In genomic region chr17:76585048-76585648, GRCh38 we compare ENCODE assay signal across 8 cellular contexts. TPM values are rescaled to one million over a fixed set of nuclear protein-coding genes. Genes with fewer than 3 reads are reported as not detected.
DNase-seq lines count a peak whose midpoint lies in the region; ATAC-seq, FAIRE-seq and TF ChIP-seq lines count a peak whose summit lies in the region.

No MANE protein-coding gene starts in this region.

- H3K27ac ChIP-seq in astrocyte (ENCODE audit: low read depth, low read length), result no peak overlapping the region

- H2AFZ ChIP-seq in astrocyte (ENCODE audit: low read depth, low read length), result peak overlapping the region; percentile 83

- peak overlapping the region; percentile 55 for H3K4me3 ChIP-seq in astrocyte (ENCODE audit: insufficient read depth, low read depth, low read length)

- no peaks in the 10 kb centered on the region for H3K9me3 Mint-ChIP-seq in activated CD4-positive, alpha-beta T cell treated with anti-CD3 and anti-CD28 coated beads, Interleukin-2, amount 10 ng/mL, durations not matched to agents 7 days and 5 days
- H3K9me3 Mint-ChIP-seq in astrocyte (ENCODE audit: unreplicated experiment) (peaks cover 12% of the 10 kb centered on the region), immature natural killer cell (no peaks in the 10 kb centered on the region)
- H3K9me3 Mint-ChIP-seq in stimulated activated naive B cell treated with anti-CD40 and anti-IgM and Interleukin-4, amounts not matched to agents 10 μg/mL and 1 μg/mL and 100 μg/mL, for 72 hours, result no peaks in the 10 kb centered on the region

- H3K4me1 ChIP-seq in astrocyte (ENCODE audit: insufficient read depth, low read length), result peaks cover 15% of the 10 kb centered on the region

- peaks cover 59% of the 10 kb centered on the region for H3K27me3 Mint-ChIP-seq in activated CD4-positive, alpha-beta T cell treated with anti-CD3 and anti-CD28 coated beads, Interleukin-2, amount 10 ng/mL, durations not matched to agents 7 days and 5 days
- peaks cover 55% of the 10 kb centered on the region for H3K27me3 Mint-ChIP-seq in astrocyte (ENCODE audit: low read depth, unreplicated experiment)
- H3K27me3 Mint-ChIP-seq in immature natural killer cell (ENCODE audit: low read depth in 3 of 3), result peaks cover 8 to 30% (median 8%) of the 10 kb centered on the region in 3 donors
- peaks cover 35 to 54% of the 10 kb centered on the region in 2 donors for H3K27me3 Mint-ChIP-seq in stimulated activated naive B cell treated with anti-CD40 and anti-IgM and Interleukin-4, amounts not matched to agents 10 μg/mL and 1 μg/mL and 100 μg/mL, for 72 hours

- no peaks in the 10 kb centered on the region for H3K79me2 ChIP-seq in astrocyte (ENCODE audit: insufficient read depth, low read length)

- peaks cover 25% of the 10 kb centered on the region for H3K27me3 ChIP-seq in astrocyte (ENCODE audit: insufficient read depth, low read length)

- peaks cover 2% of the 10 kb centered on the region for H3K9me3 ChIP-seq in astrocyte (ENCODE audit: insufficient read depth, low read depth, low read length)

- H3K4me3 Mint-ChIP-seq in activated CD4-positive, alpha-beta T cell treated with anti-CD3 and anti-CD28 coated beads, Interleukin-2, amount 10 ng/mL, durations not matched to agents 7 days and 5 days, result peak overlapping the region; percentile 61
- peak overlapping the region; percentile 40 for H3K4me3 Mint-ChIP-seq in astrocyte (ENCODE audit: unreplicated experiment)
- peak overlapping the region; percentile 45 to 59 (median 49) for H3K4me3 Mint-ChIP-seq in immature natural killer cell
- peak overlapping the region; percentile 72 to 85 for H3K4me3 Mint-ChIP-seq in stimulated activated naive B cell treated with anti-CD40 and anti-IgM and Interleukin-4, amounts not matched to agents 10 μg/mL and 1 μg/mL and 100 μg/mL, for 72 hours

- POLR2A ChIA-PET in activated CD4-positive, alpha-beta T cell treated with anti-CD3 and anti-CD28 coated beads, Interleukin-2, amount 10 ng/mL, durations not matched to agents 7 days and 5 days (lab: Charles Lee), result no interaction called here

- no peak for TF ChIP-seq CTCF in astrocyte (IDR thresholded peaks at IDR 0.05; ENCODE audit: insufficient read depth, low read depth, low read length)

- no peak overlapping the region for H3K27ac Mint-ChIP-seq in activated CD4-positive, alpha-beta T cell treated with anti-CD3 and anti-CD28 coated beads, Interleukin-2, amount 10 ng/mL, durations not matched to agents 7 days and 5 days
- H3K27ac Mint-ChIP-seq in astrocyte (ENCODE audit: unreplicated experiment), result no peak overlapping the region
- no peak overlapping the region for H3K27ac Mint-ChIP-seq in immature natural killer cell
- H3K27ac Mint-ChIP-seq in stimulated activated naive B cell treated with anti-CD40 and anti-IgM and Interleukin-4, amounts not matched to agents 10 μg/mL and 1 μg/mL and 100 μg/mL, for 72 hours, result peak overlapping the region; percentile 20

- no peaks in the 10 kb centered on the region for H3K36me3 ChIP-seq in astrocyte (ENCODE audit: insufficient read depth, low read length)

- peak overlapping the region; percentile 54 for H3K9ac ChIP-seq in astrocyte (ENCODE audit: low read length)

- CTCF ChIA-PET in activated CD4-positive, alpha-beta T cell treated with anti-CD3 and anti-CD28 coated beads, Interleukin-2, amount 10 ng/mL, durations not matched to agents 7 days and 5 days (lab: Charles Lee), result interaction anchor here (0.6 to 1.9 kb wide), 8 partner anchors 16 to 220 kb away, joined by 3 to 6 read pairs (median 4); no protein-coding TSS in a partner anchor

- H3K4me1 Mint-ChIP-seq in activated CD4-positive, alpha-beta T cell treated with anti-CD3 and anti-CD28 coated beads, Interleukin-2, amount 10 ng/mL, durations not matched to agents 7 days and 5 days, result peaks cover 9% of the 10 kb centered on the region
- H3K4me1 Mint-ChIP-seq in astrocyte (ENCODE audit: low read depth, unreplicated experiment), result peaks cover 4% of the 10 kb centered on the region
- H3K4me1 Mint-ChIP-seq in immature natural killer cell, result peaks cover 6 to 8% of the 10 kb centered on the region in 2 donors
- H3K4me1 Mint-ChIP-seq in stimulated activated naive B cell treated with anti-CD40 and anti-IgM and Interleukin-4, amounts not matched to agents 10 μg/mL and 1 μg/mL and 100 μg/mL, for 72 hours, result peaks cover 16 to 31% of the 10 kb centered on the region in 2 donors

- ATAC-seq in stimulated activated naive B cell treated with anti-CD40 and anti-IgM and Interleukin-4, amounts not matched to agents 10 μg/mL and 1 μg/mL and 100 μg/mL, for 72 hours (replicated peaks), result no peak
- ATAC-seq in GM18867 (IDR thresholded peaks at IDR 0.05; ENCODE audit: unreplicated experiment), result no peak
- no peak for ATAC-seq in HG03354 (IDR thresholded peaks at IDR 0.05; ENCODE audit: poor library complexity, severe bottlenecking, unreplicated experiment)

- no peaks in the 10 kb centered on the region for H4K20me1 ChIP-seq in astrocyte (ENCODE audit: insufficient read depth, low read length)

- H3K36me3 Mint-ChIP-seq in activated CD4-positive, alpha-beta T cell treated with anti-CD3 and anti-CD28 coated beads, Interleukin-2, amount 10 ng/mL, durations not matched to agents 7 days and 5 days (ENCODE audit: low read depth), result peaks cover 2% of the 10 kb centered on the region
- H3K36me3 Mint-ChIP-seq in astrocyte (ENCODE audit: low read depth, unreplicated experiment) (peaks cover 3% of the 10 kb centered on the region), immature natural killer cell (peaks cover 0 to 6% (median 0%) of the 10 kb centered on the region in 3 donors)
- H3K36me3 Mint-ChIP-seq in stimulated activated naive B cell treated with anti-CD40 and anti-IgM and Interleukin-4, amounts not matched to agents 10 μg/mL and 1 μg/mL and 100 μg/mL, for 72 hours, result peaks cover 1 to 16% of the 10 kb centered on the region in 2 donors

- peak overlapping the region; percentile 92 for H3K4me2 ChIP-seq in astrocyte (ENCODE audit: low read length)

- FAIRE-seq in astrocyte (lab: Jason Lieb, UNC), result no peak

- DNase-seq in activated CD4-positive, alpha-beta T cell treated with anti-CD3 and anti-CD28 coated beads, Interleukin-2, amount 10 ng/mL, durations not matched to agents 7 days and 5 days, result peak; percentile 15
- no peak for DNase-seq in activated CD4-positive, alpha-beta T cell treated with anti-CD3 and anti-CD28 coated beads, Interleukin-2, amount 50 U/mL, for 48 hours
- DNase-seq in astrocyte (ENCODE audit: low read depth), result no peak
- no peak for DNase-seq in immature natural killer cell
- no peak for DNase-seq in stimulated activated naive B cell treated with anti-CD40 and anti-IgM and Interleukin-4, amounts not matched to agents 10 μg/mL and 1 μg/mL and 100 μg/mL, for 72 hours
- DNase-seq in DMS79 (lab: John Stamatoyannopoulos, UW), result no peak

RNA-seq across cellular contexts. Expression of gene ST6GALNAC2, which starts 0.5 kb away (rescaled TPM):
- not detected for total RNA-seq in activated CD4-positive, alpha-beta T cell treated with anti-CD3 and anti-CD28 coated beads, Interleukin-2, amount 10 ng/mL, durations not matched to agents 7 days and 5 days
- total RNA-seq in astrocyte, result 0.79 TPM in 1 of 2 replicates, not detected in the other
- under 1 TPM in 1 of 3 donors, not detected in 2; 0.24 TPM for polyA plus RNA-seq in immature natural killer cell

RNA-seq across cellular contexts. Expression of gene PRCD, which starts 45.3 kb away (rescaled TPM):
- not detected for total RNA-seq in activated CD4-positive, alpha-beta T cell treated with anti-CD3 and anti-CD28 coated beads, Interleukin-2, amount 10 ng/mL, durations not matched to agents 7 days and 5 days
- total RNA-seq in astrocyte, result 1.5 and 2.2 TPM in 2 replicates
- 1 to 10 TPM; 2.8 to 5.3 (median 3.1) TPM for polyA plus RNA-seq in immature natural killer cell

RNA-seq across cellular contexts. Expression of gene CYGB, which starts 47.6 kb away (rescaled TPM):
- not detected for total RNA-seq in activated CD4-positive, alpha-beta T cell treated with anti-CD3 and anti-CD28 coated beads, Interleukin-2, amount 10 ng/mL, durations not matched to agents 7 days and 5 days
- total RNA-seq in astrocyte, result 20.5 and 29.2 TPM in 2 replicates
- polyA plus RNA-seq in immature natural killer cell, result under 1 TPM in 2 of 3 donors, not detected in 1; 0.09 to 0.41 TPM

RNA-seq across cellular contexts. Expression of gene ST6GALNAC1, which starts 58.4 kb away (rescaled TPM):
- total RNA-seq in activated CD4-positive, alpha-beta T cell treated with anti-CD3 and anti-CD28 coated beads, Interleukin-2, amount 10 ng/mL, durations not matched to agents 7 days and 5 days, result 1 to 10 TPM; 1.4 to 2.1 TPM
- total RNA-seq in astrocyte, result not detected in 2 replicates
- not detected for polyA plus RNA-seq in immature natural killer cell

Comparison
In these comparisons a context has a peak if more than half of its experiments do, and no peak if none do; other contexts are left out.
1. RNA of gene CYGB, which starts 47.6 kb away (total RNA-seq): 20.5 to 29.2 TPM in astrocyte; not detected in activated CD4-positive, alpha-beta T cell treated with anti-CD3 and anti-CD28 coated beads, Interleukin-2, amount 10 ng/mL, durations not matched to agents 7 days and 5 days; every median in the first group is over 10 times any median in the second.
2. Peak in every context shown above with its lines, with median percentiles within 50 percentile points of each other: H3K4me3 Mint-ChIP-seq.